ENCODE assay signal across 27 cellular contexts in the genomic region with DNA sequence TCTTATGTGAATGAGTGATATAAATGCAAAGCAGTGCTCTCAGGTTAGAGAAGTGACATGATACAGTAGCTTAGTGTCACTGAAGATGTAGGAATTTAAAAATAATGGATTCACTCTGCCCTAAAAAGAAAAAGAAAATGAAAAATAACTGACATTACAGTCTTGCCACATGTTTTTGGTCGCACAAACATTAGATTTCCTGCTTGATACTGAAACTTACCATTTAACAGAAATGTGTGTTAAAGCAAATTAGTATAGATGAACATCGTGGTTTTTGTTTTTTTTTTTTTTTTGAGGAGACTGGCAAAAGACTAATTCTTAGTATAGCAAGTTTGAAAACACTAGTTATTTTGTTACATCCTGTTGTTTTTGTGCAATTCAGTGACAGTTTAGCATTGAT.
"Had no signal": no experiment of that assay in that cellular context is flagged by ENCODE, and none has a peak within 500 bp of the region (broad histone marks: within the 10 kb centered on the region; RNA-seq: fewer than 3 reads in every experiment).

No MANE protein-coding gene starts in this region.

- DNase-seq: activated CD4-positive, alpha-beta memory T cell treated with anti-CD3 and anti-CD28 coated beads for 36 hours; activated CD4-positive, alpha-beta T cell treated with anti-CD3 and anti-CD28 coated beads for 36 hours; activated CD4-positive, alpha-beta T cell treated with anti-CD3 and anti-CD28 coated beads, Interleukin-2, amount 10 ng/mL, durations not matched to agents 24 days and 14 days; activated CD4-positive, CD25-positive, alpha-beta regulatory T cell; activated CD4-positive, CD25-positive, alpha-beta regulatory T cell treated with anti-CD3 and anti-CD28 coated beads, Interleukin-2, amount 50 U/mL, for 72 hours; activated CD8-positive, alpha-beta memory T cell treated with anti-CD3 and anti-CD28 coated beads, Interleukin-2, amount 10 ng/mL, durations not matched to agents 7 days and 5 days; activated CD8-positive, alpha-beta memory T cell treated with anti-CD3 and anti-CD28 coated beads, Interleukin-2, amount 50 U/mL, for 4 hours; activated CD8-positive, alpha-beta T cell treated with anti-CD3 and anti-CD28 coated beads, Interleukin-2, amount 10 ng/mL, durations not matched to agents 7 days and 5 days; activated effector memory CD4-positive, alpha-beta T cell treated with anti-CD3 and anti-CD28 coated beads, Interleukin-2, amount 50 U/mL, for 16 hours; activated naive CD4-positive, alpha-beta T cell treated with anti-CD3 and anti-CD28 coated beads for 36 hours; activated naive CD8-positive, alpha-beta T cell treated with anti-CD3 and anti-CD28 coated beads for 36 hours; activated naive CD8-positive, alpha-beta T cell treated with anti-CD3 and anti-CD28 coated beads, Interleukin-2, amount 50 U/mL, for 24 hours; activated T-cell treated with anti-CD3 and anti-CD28 coated beads, Interleukin-2, amount 50 U/mL, for 1 hour; activated T-cell treated with anti-CD3 and anti-CD28 coated beads, Interleukin-2, amount 50 U/mL, for 48 hours; adrenal gland; amygdala; aorta; body of pancreas; caudate nucleus; effector CD8-positive, alpha-beta T cell; esophagus squamous epithelium; heart left ventricle; T-helper 2 cell had no signal

- H3K36me3 ChIP-seq: adrenal gland, esophagus squamous epithelium, heart left ventricle had no signal

- H3K9me3 ChIP-seq: adrenal gland, body of pancreas, esophagus squamous epithelium, heart left ventricle had no signal

- H3K4me1 Mint-ChIP-seq: activated CD4-positive, alpha-beta T cell treated with anti-CD3 and anti-CD28 coated beads for 36 hours; activated CD4-positive, alpha-beta T cell treated with anti-CD3 and anti-CD28 coated beads, Interleukin-2, amount 10 ng/mL, durations not matched to agents 24 days and 14 days; activated CD8-positive, alpha-beta memory T cell treated with anti-CD3 and anti-CD28 coated beads, Interleukin-2, amount 10 ng/mL, durations not matched to agents 7 days and 5 days; activated naive CD4-positive, alpha-beta T cell treated with anti-CD3 and anti-CD28 coated beads, Interleukin-2, amount 50 U/mL, for 24 hours; activated naive CD8-positive, alpha-beta T cell treated with anti-CD3 and anti-CD28 coated beads for 36 hours; activated naive CD8-positive, alpha-beta T cell treated with anti-CD3 and anti-CD28 coated beads, Interleukin-2, amount 50 U/mL, for 24 hours had no signal

- ATAC-seq: activated CD4-positive, alpha-beta T cell treated with anti-CD3 and anti-CD28 coated beads for 36 hours; activated CD8-positive, alpha-beta memory T cell treated with anti-CD3 and anti-CD28 coated beads, Interleukin-2, amount 10 ng/mL, durations not matched to agents 7 days and 5 days; activated CD8-positive, alpha-beta T cell treated with anti-CD3 and anti-CD28 coated beads, Interleukin-2, amount 10 ng/mL, durations not matched to agents 7 days and 5 days; activated naive CD8-positive, alpha-beta T cell treated with anti-CD3 and anti-CD28 coated beads, Interleukin-2, amount 50 U/mL, for 24 hours; body of pancreas; heart left ventricle had no signal

- H3K4me3 ChIP-seq: adrenal gland, body of pancreas, esophagus squamous epithelium, heart left ventricle had no signal

- H3K27me3 ChIP-seq: adrenal gland, body of pancreas, esophagus squamous epithelium, heart left ventricle had no signal

- H3K27ac ChIP-seq: adrenal gland, body of pancreas, epithelial cell of prostate, esophagus squamous epithelium, heart left ventricle had no signal

- H3K9me3 Mint-ChIP-seq: activated CD4-positive, alpha-beta T cell treated with anti-CD3 and anti-CD28 coated beads, Interleukin-2, amount 10 ng/mL, durations not matched to agents 24 days and 14 days; activated naive CD4-positive, alpha-beta T cell treated with anti-CD3 and anti-CD28 coated beads, Interleukin-2, amount 50 U/mL, for 24 hours; activated naive CD8-positive, alpha-beta T cell treated with anti-CD3 and anti-CD28 coated beads, Interleukin-2, amount 50 U/mL, for 24 hours; activated T-helper 1 cell treated with anti-CD3 and anti-CD28 coated beads, Interleukin-12 subunit alpha, Interleukin-12 subunit beta, Interleukin-2, Interleukin-4 antibody, amounts not matched to agents 30 ng/mL and 10 ng/mL and 1 ng/mL, durations not matched to agents 14 hours and 24 hours and 36 hours; activated T-helper 2 cell treated with anti-CD3 and anti-CD28 coated beads, Interferon-gamma antibody, Interleukin-2, Interleukin-4, amounts not matched to agents 10 μg/mL and 5 μg/mL and 100 μg/mL, durations not matched to agents 14 hours and 24 hours and 36 hours had no signal

- H3K36me3 Mint-ChIP-seq: activated CD4-positive, alpha-beta memory T cell treated with anti-CD3 and anti-CD28 coated beads for 36 hours; activated CD8-positive, alpha-beta memory T cell treated with anti-CD3 and anti-CD28 coated beads, Interleukin-2, amount 10 ng/mL, durations not matched to agents 7 days and 5 days; activated naive CD4-positive, alpha-beta T cell treated with anti-CD3 and anti-CD28 coated beads, Interleukin-2, amount 50 U/mL, for 24 hours; activated naive CD8-positive, alpha-beta T cell treated with anti-CD3 and anti-CD28 coated beads for 36 hours had no signal

- H3K4me1 ChIP-seq: adrenal gland, body of pancreas, esophagus squamous epithelium, heart left ventricle had no signal

- H3K4me3 Mint-ChIP-seq: activated CD4-positive, alpha-beta memory T cell treated with anti-CD3 and anti-CD28 coated beads for 36 hours; activated CD4-positive, alpha-beta T cell treated with anti-CD3 and anti-CD28 coated beads for 36 hours; activated CD4-positive, alpha-beta T cell treated with anti-CD3 and anti-CD28 coated beads, Interleukin-2, amount 10 ng/mL, durations not matched to agents 24 days and 14 days; activated CD8-positive, alpha-beta memory T cell treated with anti-CD3 and anti-CD28 coated beads, Interleukin-2, amount 10 ng/mL, durations not matched to agents 7 days and 5 days; activated CD8-positive, alpha-beta T cell treated with anti-CD3 and anti-CD28 coated beads, Interleukin-2, amount 10 ng/mL, durations not matched to agents 7 days and 5 days; activated naive CD4-positive, alpha-beta T cell treated with anti-CD3 and anti-CD28 coated beads for 36 hours; activated naive CD4-positive, alpha-beta T cell treated with anti-CD3 and anti-CD28 coated beads, Interleukin-2, amount 50 U/mL, for 24 hours; activated naive CD8-positive, alpha-beta T cell treated with anti-CD3 and anti-CD28 coated beads for 36 hours; activated naive CD8-positive, alpha-beta T cell treated with anti-CD3 and anti-CD28 coated beads, Interleukin-2, amount 50 U/mL, for 24 hours; activated T-helper 1 cell treated with anti-CD3 and anti-CD28 coated beads, Interleukin-12 subunit alpha, Interleukin-12 subunit beta, Interleukin-2, Interleukin-4 antibody, amounts not matched to agents 30 ng/mL and 10 ng/mL and 1 ng/mL, durations not matched to agents 14 hours and 24 hours and 36 hours had no signal

- H3K27me3 Mint-ChIP-seq: activated CD4-positive, alpha-beta memory T cell treated with anti-CD3 and anti-CD28 coated beads for 36 hours; activated CD4-positive, alpha-beta T cell treated with anti-CD3 and anti-CD28 coated beads for 36 hours; activated CD4-positive, alpha-beta T cell treated with anti-CD3 and anti-CD28 coated beads, Interleukin-2, amount 10 ng/mL, durations not matched to agents 24 days and 14 days; activated CD8-positive, alpha-beta memory T cell treated with anti-CD3 and anti-CD28 coated beads, Interleukin-2, amount 10 ng/mL, durations not matched to agents 7 days and 5 days; activated naive CD4-positive, alpha-beta T cell treated with anti-CD3 and anti-CD28 coated beads, Interleukin-2, amount 50 U/mL, for 24 hours; activated naive CD8-positive, alpha-beta T cell treated with anti-CD3 and anti-CD28 coated beads for 36 hours; activated naive CD8-positive, alpha-beta T cell treated with anti-CD3 and anti-CD28 coated beads, Interleukin-2, amount 50 U/mL, for 24 hours had no signal

- H3K27ac Mint-ChIP-seq: activated CD4-positive, alpha-beta memory T cell treated with anti-CD3 and anti-CD28 coated beads for 36 hours; activated CD4-positive, alpha-beta T cell treated with anti-CD3 and anti-CD28 coated beads for 36 hours; activated CD4-positive, alpha-beta T cell treated with anti-CD3 and anti-CD28 coated beads, Interleukin-2, amount 10 ng/mL, durations not matched to agents 24 days and 14 days; activated CD8-positive, alpha-beta memory T cell treated with anti-CD3 and anti-CD28 coated beads, Interleukin-2, amount 10 ng/mL, durations not matched to agents 7 days and 5 days; activated CD8-positive, alpha-beta T cell treated with anti-CD3 and anti-CD28 coated beads, Interleukin-2, amount 10 ng/mL, durations not matched to agents 7 days and 5 days; activated naive CD4-positive, alpha-beta T cell treated with anti-CD3 and anti-CD28 coated beads for 36 hours; activated naive CD4-positive, alpha-beta T cell treated with anti-CD3 and anti-CD28 coated beads, Interleukin-2, amount 50 U/mL, for 24 hours; activated naive CD8-positive, alpha-beta T cell treated with anti-CD3 and anti-CD28 coated beads for 36 hours; activated naive CD8-positive, alpha-beta T cell treated with anti-CD3 and anti-CD28 coated beads, Interleukin-2, amount 50 U/mL, for 24 hours; activated T-helper 1 cell treated with anti-CD3 and anti-CD28 coated beads, Interleukin-12 subunit alpha, Interleukin-12 subunit beta, Interleukin-2, Interleukin-4 antibody, amounts not matched to agents 30 ng/mL and 10 ng/mL and 1 ng/mL, durations not matched to agents 14 hours and 24 hours and 36 hours; activated T-helper 2 cell treated with anti-CD3 and anti-CD28 coated beads, Interferon-gamma antibody, Interleukin-2, Interleukin-4, amounts not matched to agents 10 μg/mL and 5 μg/mL and 100 μg/mL, durations not matched to agents 14 hours and 24 hours and 36 hours had no signal
